Comparison of ENCODE assay signal across 18 cellular contexts in genomic region chr2:121213386-121213785, GRCh38.
DNase-seq lines count a peak whose midpoint lies in the region; ATAC-seq and TF ChIP-seq lines count a peak whose summit lies in the region.
"Had no signal": no experiment of that assay in that cellular context is flagged by ENCODE, and none has a peak within 500 bp of the region (broad histone marks: within the 10 kb centered on the region; RNA-seq: fewer than 3 reads in every experiment).

No MANE protein-coding gene starts in this region.

- peak overlapping the region; percentile 29 for H3K27ac Mint-ChIP-seq in neural progenitor cell
- H3K27ac Mint-ChIP-seq: CD4-positive, alpha-beta memory T cell; H9; HFFc6 had no signal

- H3K36me3 Mint-ChIP-seq in neural progenitor cell, result no peaks in the 10 kb centered on the region
- H3K36me3 Mint-ChIP-seq: CD4-positive, alpha-beta memory T cell had no signal

- H3K27ac ChIP-seq in colonic mucosa (no peak overlapping the region), lower lobe of right lung (no peak overlapping the region), neural progenitor cell (no peak overlapping the region), transverse colon (peak overlapping the region in 3 of 4 donors; percentile 41 to 85 (median 83)), WERI-Rb-1 (no peak overlapping the region)
- H3K27ac ChIP-seq: GM23248 had no signal

- intact Hi-C loops in colonic mucosa (cut with DNase I) (no loop called here), lower lobe of right lung (cut with DNase I) (no loop called here), transverse colon (cut with DNase I; ENCODE audit: low total_unique reads) (no loop called here)

- no peak for TF ChIP-seq CTCF in colonic mucosa (IDR thresholded peaks at IDR 0.05)
- TF ChIP-seq CTCF in lower lobe of right lung (IDR thresholded peaks at IDR 0.05), result no peak
- no peak for TF ChIP-seq CTCF in neural progenitor cell (IDR thresholded peaks at IDR 0.05)
- no peak for TF ChIP-seq CTCF in transverse colon (IDR thresholded peaks at IDR 0.05)
- no peak for TF ChIP-seq CTCF in WERI-Rb-1 (IDR thresholded peaks at IDR 0.05; ENCODE audit: low read depth, low read length)

- peaks cover 18% of the 10 kb centered on the region for H3K4me1 ChIP-seq in colonic mucosa
- peaks cover 9% of the 10 kb centered on the region for H3K4me1 ChIP-seq in lower lobe of right lung
- no peaks in the 10 kb centered on the region for H3K4me1 ChIP-seq in neural progenitor cell
- H3K4me1 ChIP-seq in transverse colon, result peaks cover 0 to 34% (median 22%) of the 10 kb centered on the region in 4 donors

- ATAC-seq in lower lobe of right lung, result no peak
- ATAC-seq in GM18498 (IDR thresholded peaks at IDR 0.05; ENCODE audit: unreplicated experiment), result no peak

- no peak for TF ChIP-seq EP300 in transverse colon (IDR thresholded peaks at IDR 0.05; ENCODE audit: low read depth)

- H3K27me3 ChIP-seq in colonic mucosa (no peaks in the 10 kb centered on the region), lower lobe of right lung (ENCODE audit: low read depth) (peaks cover 7% of the 10 kb centered on the region), neural progenitor cell (no peaks in the 10 kb centered on the region), transverse colon (no peaks in the 10 kb centered on the region), WERI-Rb-1 (ENCODE audit: insufficient read depth, low read depth, severe bottlenecking) (no peaks in the 10 kb centered on the region)

- no peaks in the 10 kb centered on the region for H4K20me1 ChIP-seq in neural progenitor cell (ENCODE audit: low read depth)

- H3K27me3 Mint-ChIP-seq in neural progenitor cell (ENCODE audit: insufficient read depth, low read depth), result peaks cover 4% of the 10 kb centered on the region

- H3K4me3 ChIP-seq in colonic mucosa, result no peak overlapping the region
- H3K4me3 ChIP-seq in lower lobe of right lung, result no peak overlapping the region
- no peak overlapping the region for H3K4me3 ChIP-seq in neural progenitor cell
- H3K4me3 ChIP-seq in transverse colon, result no peak overlapping the region
- H3K4me3 ChIP-seq in WERI-Rb-1 (ENCODE audit: low read depth, low read length), result no peak overlapping the region
- H3K4me3 ChIP-seq: GM23248 had no signal

- peaks cover 7% of the 10 kb centered on the region for H3K4me1 Mint-ChIP-seq in neural progenitor cell
- H3K4me1 Mint-ChIP-seq: CD4-positive, alpha-beta memory T cell had no signal

- H2AFZ ChIP-seq in neural progenitor cell (replicated peaks), result no peak overlapping the region
- H2AFZ ChIP-seq: GM23248 had no signal

- H3K4me2 ChIP-seq in neural progenitor cell, result no peak overlapping the region

- TF ChIP-seq POLR2A in transverse colon (IDR thresholded peaks at IDR 0.05), result peak; percentile 16

- H3K9ac ChIP-seq in colonic mucosa (ENCODE audit: low read depth in 2 of 2, low read length in 2 of 2), result no peak overlapping the region
- H3K9ac ChIP-seq in neural progenitor cell, result no peak overlapping the region
- H3K9ac ChIP-seq: GM23248 had no signal

- 40 to 69% methylated on average over 2 to 8 of the region's 8 CpGs for WGBS in transverse colon (ENCODE audit: low coverage in 1 of 2), 2 donors

- in situ Hi-C loops in transverse colon (cut with MboI; ENCODE audit: low pct_ligation_motif_present in 1 of 4, low pct_unique_long_range_greater_than_20kb in 1 of 4, low sequenced_read_pairs in 3 of 4), result no loop called here

- H3K79me2 ChIP-seq in neural progenitor cell (ENCODE audit: low read depth), result no peaks in the 10 kb centered on the region

- H3F3A ChIP-seq in neural progenitor cell (ENCODE audit: low read depth), result no peaks in the 10 kb centered on the region

- DNase-seq in colonic mucosa, result peak; percentile 61
- peak; percentile 19 for DNase-seq in lower lobe of right lung
- DNase-seq in neural progenitor cell (ENCODE audit: low spot score), result no peak
- peak; percentile 59 for DNase-seq in transverse colon
- DNase-seq in WERI-Rb-1, result no peak
- no peak for DNase-seq in amniotic stem cell (lab: John Stamatoyannopoulos, UW)
- DNase-seq in hypothalamus (lab: John Stamatoyannopoulos, UW), result no peak
- DNase-seq: C1 segment of cervical spinal cord; Calu3; CD4-positive, alpha-beta memory T cell; COR-L47; DMS53; DMS79 treated with DMSO at 0.1 percent for 48 hours; GF-D8; GM23248; HFFc6 had no signal

- H3K36me3 ChIP-seq in colonic mucosa, result no peaks in the 10 kb centered on the region
- H3K36me3 ChIP-seq in lower lobe of right lung, result no peaks in the 10 kb centered on the region
- H3K36me3 ChIP-seq in neural progenitor cell, result no peaks in the 10 kb centered on the region
- H3K36me3 ChIP-seq in transverse colon, result no peaks in the 10 kb centered on the region
- H3K36me3 ChIP-seq in WERI-Rb-1, result peaks cover 4% of the 10 kb centered on the region; the same call in 1 of the 2 replicates

- no peaks in the 10 kb centered on the region for H3K9me3 ChIP-seq in colonic mucosa
- no peaks in the 10 kb centered on the region for H3K9me3 ChIP-seq in lower lobe of right lung
- no peaks in the 10 kb centered on the region for H3K9me3 ChIP-seq in neural progenitor cell (ENCODE audit: low read depth)
- no peaks in the 10 kb centered on the region for H3K9me3 ChIP-seq in transverse colon
- no peaks in the 10 kb centered on the region for H3K9me3 ChIP-seq in WERI-Rb-1 (ENCODE audit: severe bottlenecking)

- no peak overlapping the region for H3K4me3 Mint-ChIP-seq in neural progenitor cell
- H3K4me3 Mint-ChIP-seq: CD4-positive, alpha-beta memory T cell; H9; HFFc6 had no signal

- no peaks in the 10 kb centered on the region for H3K9me3 Mint-ChIP-seq in neural progenitor cell
- H3K9me3 Mint-ChIP-seq: CD4-positive, alpha-beta memory T cell; H9; HFFc6 had no signal

Comparison
In these comparisons a context has a peak if more than half of its experiments do, and no peak if none do; other contexts are left out.
1. DNase-seq: peak in colonic mucosa (single experiment), lower lobe of right lung (single experiment) and transverse colon (single experiment); none in neural progenitor cell (single experiment), WERI-Rb-1 (single experiment), amniotic stem cell (single experiment) and hypothalamus (0 of 51).
2. H3K27ac ChIP-seq: peak in transverse colon (3 of 4); none in colonic mucosa (single experiment), lower lobe of right lung (single experiment), neural progenitor cell (single experiment) and WERI-Rb-1 (single experiment).